Comparison of ENCODE assay signal across 7 cellular contexts in genomic region chr1:6599991-6600390, GRCh38. TPM values are rescaled to one million over a fixed set of nuclear protein-coding genes. Genes with fewer than 3 reads are reported as not detected.
DNase-seq lines count a peak whose midpoint lies in the region; ATAC-seq and TF ChIP-seq lines count a peak whose summit lies in the region.
"Not testable (repeated sequence)": the region's sequence is repeated elsewhere in the genome, so short reads cannot be mapped to it uniquely, and the experiment has no call there.

No MANE protein-coding gene starts in this region.

- H3K4me1 Mint-ChIP-seq in activated T-helper 2 cell treated with anti-CD3 and anti-CD28 coated beads, Interferon-gamma antibody, Interleukin-2, Interleukin-4, amounts not matched to agents 10 μg/mL and 5 μg/mL and 100 μg/mL, durations not matched to agents 14 hours and 24 hours and 36 hours (ENCODE audit: low read depth), result peaks cover 21% of the 10 kb centered on the region
- H3K4me1 Mint-ChIP-seq in chondrocyte (ENCODE audit: low read depth) (peaks cover 43% of the 10 kb centered on the region), glutamatergic neuron (ENCODE audit: low read depth, unreplicated experiment) (peaks cover 22% of the 10 kb centered on the region)

- intact Hi-C loops in Panc1 (cut with micrococcal nuclease; ENCODE audit: unreplicated experiment); activated T-helper 2 cell treated with anti-CD3 and anti-CD28 coated beads, Interferon-gamma antibody, Interleukin-2, Interleukin-4, amounts not matched to agents 10 μg/mL and 5 μg/mL and 100 μg/mL, durations not matched to agents 14 hours and 24 hours and 36 hours (cut with micrococcal nuclease): not testable (repeated sequence)

- H3K4me2 ChIP-seq in skeletal muscle satellite cell (ENCODE audit: low read length), result peak overlapping the region; percentile 95

- DNase-seq in Panc1 (ENCODE audit: low read depth, low spot score); activated T-helper 2 cell treated with anti-CD3 and anti-CD28 coated beads, Interferon-gamma antibody, Interleukin-2, Interleukin-4, amounts not matched to agents 10 μg/mL and 5 μg/mL and 100 μg/mL, durations not matched to agents 14 hours and 24 hours and 36 hours (ENCODE audit: low spot score); chondrocyte (ENCODE audit: low spot score); glutamatergic neuron: not testable (repeated sequence)

- POLR2A ChIA-PET in Panc1 (lab: Charles Lee), result not testable (repeated sequence)

- H3K27ac ChIP-seq in Panc1 (ENCODE audit: low read length); muscle layer of duodenum (ENCODE audit: low read length): not testable (repeated sequence)

- not testable (repeated sequence) for TF ChIP-seq CTCF in GM12875 (IDR thresholded peaks at IDR 0.05; ENCODE audit: borderline replicate concordance, insufficient read depth, low read depth, low read length); Panc1 (IDR thresholded peaks at IDR 0.05); chondrocyte (IDR thresholded peaks at IDR 0.05); glutamatergic neuron (IDR thresholded peaks at IDR 0.05; ENCODE audit: partially characterized antibody, unreplicated experiment)

- H3K4me3 ChIP-seq in GM12875 (ENCODE audit: low read depth, low read length), result peak overlapping the region; percentile 93
- H3K4me3 ChIP-seq in Panc1 (ENCODE audit: low read depth in 2 of 2, low read length in 2 of 2), result peak overlapping the region; percentile 61 to 96
- H3K4me3 ChIP-seq in muscle layer of duodenum (ENCODE audit: low read depth in 1 of 2, low read length in 2 of 2), result peak overlapping the region; percentile 86 to 99
- peak overlapping the region; percentile 80 for H3K4me3 ChIP-seq in skeletal muscle satellite cell (ENCODE audit: low read length)

- not testable (repeated sequence) for H3K36me3 ChIP-seq in Panc1 (ENCODE audit: control insufficient read depth, insufficient read depth, low read length)
- H3K36me3 ChIP-seq in muscle layer of duodenum (ENCODE audit: control insufficient read depth in 1 of 2, insufficient read depth in 2 of 2, low read length in 2 of 2), result peaks cover 21 to 64% of the 10 kb centered on the region in 2 donors
- H3K36me3 ChIP-seq in skeletal muscle satellite cell (ENCODE audit: insufficient read depth, low read length), result peaks cover 43% of the 10 kb centered on the region

- peak overlapping the region; percentile 97 for H3K27ac Mint-ChIP-seq in activated T-helper 2 cell treated with anti-CD3 and anti-CD28 coated beads, Interferon-gamma antibody, Interleukin-2, Interleukin-4, amounts not matched to agents 10 μg/mL and 5 μg/mL and 100 μg/mL, durations not matched to agents 14 hours and 24 hours and 36 hours
- peak overlapping the region; percentile 98 for H3K27ac Mint-ChIP-seq in chondrocyte (ENCODE audit: unreplicated experiment)
- H3K27ac Mint-ChIP-seq in glutamatergic neuron (ENCODE audit: unreplicated experiment), result not testable (repeated sequence)

- not testable (repeated sequence) for ATAC-seq in Panc1

- not testable (repeated sequence) for H3K27me3 ChIP-seq in Panc1 (ENCODE audit: control insufficient read depth, insufficient read depth, low read length); muscle layer of duodenum (ENCODE audit: low read depth, low read length); skeletal muscle satellite cell (ENCODE audit: control insufficient read depth, insufficient read depth, low read length)

- H3K4me1 ChIP-seq in Panc1 (ENCODE audit: control insufficient read depth, insufficient read depth, low read length) (peaks cover 27% of the 10 kb centered on the region), muscle layer of duodenum (ENCODE audit: control insufficient read depth in 1 of 2, insufficient read depth in 2 of 2, low read length in 2 of 2) (peaks cover 21 to 58% of the 10 kb centered on the region in 2 donors), skeletal muscle satellite cell (ENCODE audit: control insufficient read depth, insufficient read depth, low read length) (peaks cover 53% of the 10 kb centered on the region)

- peak overlapping the region; percentile 96 for H3K4me3 Mint-ChIP-seq in activated T-helper 2 cell treated with anti-CD3 and anti-CD28 coated beads, Interferon-gamma antibody, Interleukin-2, Interleukin-4, amounts not matched to agents 10 μg/mL and 5 μg/mL and 100 μg/mL, durations not matched to agents 14 hours and 24 hours and 36 hours (ENCODE audit: low read depth)
- peak overlapping the region; percentile 86 for H3K4me3 Mint-ChIP-seq in chondrocyte (ENCODE audit: unreplicated experiment)
- peak overlapping the region; percentile 94 for H3K4me3 Mint-ChIP-seq in glutamatergic neuron (ENCODE audit: unreplicated experiment)

- peak overlapping the region; percentile 87 for H3K9ac ChIP-seq in skeletal muscle satellite cell (ENCODE audit: low read depth, low read length)

- in situ Hi-C loops in Panc1 (cut with HindIII; ENCODE audit: low pct_unique_long_range_greater_than_20kb, low sequenced_read_pairs), result not testable (repeated sequence)

- BruUV-seq in Panc1 (replicated peaks; lab: Mats Ljungman, UMichigan), result not testable (repeated sequence)

- CTCF ChIA-PET in Panc1 (lab: Charles Lee), result not testable (repeated sequence)

- not testable (repeated sequence) for H3K9me3 ChIP-seq in Panc1 (ENCODE audit: control insufficient read depth, insufficient read depth, low read depth, low read length); muscle layer of duodenum (ENCODE audit: control insufficient read depth in 1 of 2, low read length in 2 of 2); skeletal muscle satellite cell (replicated peaks; ENCODE audit: low read length)

- H3K27me3 Mint-ChIP-seq in activated T-helper 2 cell treated with anti-CD3 and anti-CD28 coated beads, Interferon-gamma antibody, Interleukin-2, Interleukin-4, amounts not matched to agents 10 μg/mL and 5 μg/mL and 100 μg/mL, durations not matched to agents 14 hours and 24 hours and 36 hours (ENCODE audit: low read depth); chondrocyte (ENCODE audit: low read depth); glutamatergic neuron (ENCODE audit: unreplicated experiment): not testable (repeated sequence)

- peaks cover 54% of the 10 kb centered on the region for H3K36me3 Mint-ChIP-seq in activated T-helper 2 cell treated with anti-CD3 and anti-CD28 coated beads, Interferon-gamma antibody, Interleukin-2, Interleukin-4, amounts not matched to agents 10 μg/mL and 5 μg/mL and 100 μg/mL, durations not matched to agents 14 hours and 24 hours and 36 hours (ENCODE audit: low read depth)
- H3K36me3 Mint-ChIP-seq in chondrocyte (ENCODE audit: low read depth), result peaks cover 14% of the 10 kb centered on the region
- H3K36me3 Mint-ChIP-seq in glutamatergic neuron (ENCODE audit: unreplicated experiment), result not testable (repeated sequence)

- not testable (repeated sequence) for H3K9me3 Mint-ChIP-seq in activated T-helper 2 cell treated with anti-CD3 and anti-CD28 coated beads, Interferon-gamma antibody, Interleukin-2, Interleukin-4, amounts not matched to agents 10 μg/mL and 5 μg/mL and 100 μg/mL, durations not matched to agents 14 hours and 24 hours and 36 hours; chondrocyte (ENCODE audit: low read depth)
- peaks cover 13% of the 10 kb centered on the region for H3K9me3 Mint-ChIP-seq in glutamatergic neuron (ENCODE audit: unreplicated experiment)

RNA-seq across cellular contexts. Expression of gene KLHL21, which starts 2.7 kb away (rescaled TPM):
- total RNA-seq in Panc1 (2021; ENCODE audit: unreplicated experiment) (35.9 TPM), chondrocyte (34.3 to 39.6 TPM (median 38.3 TPM) in 3 replicates), glutamatergic neuron (ENCODE audit: unreplicated experiment) (9.2 TPM)
- polyA plus RNA-seq in Panc1 (2012; ENCODE audit: insufficient read length), result 43.9 TPM
- 21.3 and 22.6 TPM in 2 replicates for total RNA-seq in activated T-helper 2 cell treated with anti-CD3 and anti-CD28 coated beads, Interferon-gamma antibody, Interleukin-2, Interleukin-4, amounts not matched to agents 10 μg/mL and 5 μg/mL and 100 μg/mL, durations not matched to agents 14 hours and 24 hours and 36 hours
- total RNA-seq in skeletal muscle satellite cell (2012; rRNA removed), result 75.4 and 83.1 TPM in 2 replicates

RNA-seq across cellular contexts. Expression of gene PHF13, which starts 13.5 kb away (rescaled TPM):
- total RNA-seq in Panc1 (2021; ENCODE audit: unreplicated experiment) (41.8 TPM), chondrocyte (22.2 to 25.6 TPM (median 23.9 TPM) in 3 replicates), glutamatergic neuron (ENCODE audit: unreplicated experiment) (13.2 TPM)
- polyA plus RNA-seq in Panc1 (2012; ENCODE audit: insufficient read length), result 24.0 TPM
- 19.7 and 20.4 TPM in 2 replicates for total RNA-seq in activated T-helper 2 cell treated with anti-CD3 and anti-CD28 coated beads, Interferon-gamma antibody, Interleukin-2, Interleukin-4, amounts not matched to agents 10 μg/mL and 5 μg/mL and 100 μg/mL, durations not matched to agents 14 hours and 24 hours and 36 hours
- 8.4 and 9.0 TPM in 2 replicates for total RNA-seq in skeletal muscle satellite cell (2012; rRNA removed)

RNA-seq across cellular contexts. Expression of gene ZBTB48, which starts 20.2 kb away (rescaled TPM):
- total RNA-seq in Panc1 (2021; ENCODE audit: unreplicated experiment), result 40.7 TPM
- 41.3 TPM for polyA plus RNA-seq in Panc1 (2012; ENCODE audit: insufficient read length)
- 26.3 and 28.0 TPM in 2 replicates for total RNA-seq in activated T-helper 2 cell treated with anti-CD3 and anti-CD28 coated beads, Interferon-gamma antibody, Interleukin-2, Interleukin-4, amounts not matched to agents 10 μg/mL and 5 μg/mL and 100 μg/mL, durations not matched to agents 14 hours and 24 hours and 36 hours
- 19.9 to 27.4 TPM (median 23.7 TPM) in 3 replicates for total RNA-seq in chondrocyte
- 39.0 TPM for total RNA-seq in glutamatergic neuron (ENCODE audit: unreplicated experiment)
- total RNA-seq in skeletal muscle satellite cell (2012; rRNA removed), result 8.1 and 14.9 TPM in 2 replicates

RNA-seq across cellular contexts. Expression of gene THAP3, which starts 24.7 kb away (rescaled TPM):
- 24.9 TPM for total RNA-seq in Panc1 (2021; ENCODE audit: unreplicated experiment)
- polyA plus RNA-seq in Panc1 (2012; ENCODE audit: insufficient read length), result 35.1 TPM
- total RNA-seq in activated T-helper 2 cell treated with anti-CD3 and anti-CD28 coated beads, Interferon-gamma antibody, Interleukin-2, Interleukin-4, amounts not matched to agents 10 μg/mL and 5 μg/mL and 100 μg/mL, durations not matched to agents 14 hours and 24 hours and 36 hours, result 23.2 and 24.1 TPM in 2 replicates
- 12.9 to 18.2 TPM (median 14.7 TPM) in 3 replicates for total RNA-seq in chondrocyte
- 30.2 TPM for total RNA-seq in glutamatergic neuron (ENCODE audit: unreplicated experiment)
- 13.3 and 14.7 TPM in 2 replicates for total RNA-seq in skeletal muscle satellite cell (2012; rRNA removed)

RNA-seq across cellular contexts. Expression of gene TAS1R1, which starts 44.9 kb away (rescaled TPM):
- total RNA-seq in Panc1 (2021; ENCODE audit: unreplicated experiment) (not detected), chondrocyte (not detected in 3 replicates), glutamatergic neuron (ENCODE audit: unreplicated experiment) (not detected)
- polyA plus RNA-seq in Panc1 (2012; ENCODE audit: insufficient read length), result not detected
- total RNA-seq in activated T-helper 2 cell treated with anti-CD3 and anti-CD28 coated beads, Interferon-gamma antibody, Interleukin-2, Interleukin-4, amounts not matched to agents 10 μg/mL and 5 μg/mL and 100 μg/mL, durations not matched to agents 14 hours and 24 hours and 36 hours, result not detected in 2 replicates
- 0.44 TPM in 1 of 2 replicates, not detected in the other for total RNA-seq in skeletal muscle satellite cell (2012; rRNA removed)
